13 cellular contexts compared by ENCODE assay signal in the genomic region with DNA sequence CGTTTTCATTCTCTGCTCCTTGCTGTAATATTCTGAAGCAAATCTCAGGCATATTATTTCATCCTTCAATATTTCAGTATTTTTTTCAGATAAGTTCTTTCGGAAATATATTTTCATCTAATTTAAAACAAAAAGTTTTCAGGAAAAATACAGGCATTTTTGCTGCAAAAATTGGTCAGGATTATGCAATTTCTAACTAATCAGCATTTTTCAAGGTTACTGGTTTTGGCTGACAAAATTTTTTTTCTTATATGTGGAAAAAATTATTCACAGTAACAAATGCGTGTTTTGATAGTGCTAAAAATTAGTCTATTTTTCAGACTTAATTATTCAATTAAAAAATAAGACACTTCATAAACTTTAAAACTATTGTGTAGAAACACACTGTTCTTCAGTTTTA.
"Had no signal": no experiment of that assay in that cellular context is flagged by ENCODE, and none has a peak within 500 bp of the region (broad histone marks: within the 10 kb centered on the region; RNA-seq: fewer than 3 reads in every experiment).

No MANE protein-coding gene starts in this region.

- DNase-seq: activated CD4-positive, alpha-beta T cell treated with anti-CD3 and anti-CD28 coated beads, Interleukin-2, amount 50 U/mL, for 1 hour; activated naive CD4-positive, alpha-beta T cell treated with anti-CD3 and anti-CD28 coated beads for 36 hours; activated naive CD8-positive, alpha-beta T cell treated with anti-CD3 and anti-CD28 coated beads, Interleukin-2, amount 50 U/mL, for 24 hours; dermis blood vessel endothelial cell; effector memory CD8-positive, alpha-beta T cell; foreskin melanocyte; head of caudate nucleus; immature natural killer cell; naive B cell; stimulated activated naive CD8-positive, alpha-beta T cell treated with anti-CD3 and anti-CD28 coated beads, Interleukin-15, Interleukin-2, amounts not matched to agents 100 U/mL and 50 U/mL, for 24 hours had no signal

- H3K4me3 Mint-ChIP-seq: activated naive CD4-positive, alpha-beta T cell treated with anti-CD3 and anti-CD28 coated beads for 36 hours; activated naive CD8-positive, alpha-beta T cell treated with anti-CD3 and anti-CD28 coated beads, Interleukin-2, amount 50 U/mL, for 24 hours; effector memory CD8-positive, alpha-beta T cell; immature natural killer cell; naive B cell had no signal

- H3K4me3 ChIP-seq: skin epidermis had no signal

- H3K36me3 Mint-ChIP-seq: naive B cell had no signal

- H3K9ac ChIP-seq: parathyroid adenoma had no signal

- H3K27me3 Mint-ChIP-seq: effector memory CD8-positive, alpha-beta T cell had no signal

- H3K27ac ChIP-seq: parathyroid adenoma, skin epidermis had no signal

- H3K27ac Mint-ChIP-seq: activated naive CD4-positive, alpha-beta T cell treated with anti-CD3 and anti-CD28 coated beads for 36 hours; activated naive CD8-positive, alpha-beta T cell treated with anti-CD3 and anti-CD28 coated beads, Interleukin-2, amount 50 U/mL, for 24 hours; activated T-helper 2 cell treated with anti-CD3 and anti-CD28 coated beads, Interferon-gamma antibody, Interleukin-2, Interleukin-4, amounts not matched to agents 10 μg/mL and 5 μg/mL and 100 μg/mL, durations not matched to agents 14 hours and 24 hours and 36 hours; effector memory CD8-positive, alpha-beta T cell; naive B cell had no signal

- H3K9me3 Mint-ChIP-seq: activated naive CD4-positive, alpha-beta T cell treated with anti-CD3 and anti-CD28 coated beads for 36 hours; activated naive CD8-positive, alpha-beta T cell treated with anti-CD3 and anti-CD28 coated beads, Interleukin-2, amount 50 U/mL, for 24 hours; activated T-helper 2 cell treated with anti-CD3 and anti-CD28 coated beads, Interferon-gamma antibody, Interleukin-2, Interleukin-4, amounts not matched to agents 10 μg/mL and 5 μg/mL and 100 μg/mL, durations not matched to agents 14 hours and 24 hours and 36 hours; effector memory CD8-positive, alpha-beta T cell; immature natural killer cell; naive B cell had no signal
